In genomic region chr2:136024185-136024584, GRCh38 we compare ENCODE assay signal across 1 cellular context.
TF ChIP-seq lines count a peak whose summit lies in the region.

No MANE protein-coding gene starts in this region.

TF ChIP-seq in HepG2, 621 proteins besides CTCF, POLR2A, EP300 and RAD21:
- TF ChIP-seq ZNF615 (CRISPR knock-in tag; IDR thresholded peaks at IDR 0.05; ENCODE audit: borderline replicate concordance): 0 out of 2 replicates have a peak, but pooled peaks have one; percentile 5
- TF ChIP-seq GLMP (CRISPR knock-in tag; IDR thresholded peaks at IDR 0.05; ENCODE audit: borderline replicate concordance): no peak
- TF ChIP-seq CHD2 (IDR thresholded peaks at IDR 0.05; ENCODE audit: low read depth, low read length): no peak
TF ChIP-seq in HepG2: peak in this region for 1.
